8 cellular contexts compared by ENCODE assay signal in the genomic region with DNA sequence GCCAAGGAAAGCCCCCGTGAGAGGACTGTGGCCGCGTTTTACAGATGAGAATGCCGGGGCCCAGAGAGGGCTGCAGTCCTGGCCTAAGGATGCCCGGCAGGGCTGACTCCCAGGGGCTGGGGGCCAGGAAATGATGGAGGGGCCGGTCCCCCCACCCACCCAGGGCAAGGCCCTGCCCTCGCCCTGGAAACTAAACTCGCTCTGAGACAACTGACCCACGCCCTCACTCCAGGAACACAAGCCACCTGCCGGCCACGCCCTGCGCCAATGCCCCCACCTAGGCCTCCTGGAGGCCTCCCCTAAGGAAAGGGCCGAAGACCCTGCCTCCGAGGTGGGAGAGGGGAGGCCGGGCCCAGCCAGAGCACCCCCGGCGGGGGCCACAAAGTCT. TPM values are rescaled to one million over a fixed set of nuclear protein-coding genes. Genes with fewer than 3 reads are reported as not detected.
DNase-seq lines count a peak whose midpoint lies in the region; ATAC-seq and TF ChIP-seq lines count a peak whose summit lies in the region.

No MANE protein-coding gene starts in this region.

- peak overlapping the region; percentile 82 for H3K4me3 ChIP-seq in GM23248
- no peak overlapping the region for H3K4me3 ChIP-seq in hepatocyte

- no peak for TF ChIP-seq CTCF in hepatocyte (IDR thresholded peaks at IDR 0.05; ENCODE audit: poor library complexity)

- no peaks in the 10 kb centered on the region for H3K9me3 Mint-ChIP-seq in activated T-helper 17 cell treated with anti-CD3 and anti-CD28 coated beads, Interleukin-2, amount 50 U/mL, for 72 hours
- no peaks in the 10 kb centered on the region for H3K9me3 Mint-ChIP-seq in stimulated activated effector memory CD8-positive, alpha-beta T cell treated with anti-CD3 and anti-CD28 coated beads, Interleukin-12 subunit alpha, Interleukin-12 subunit beta, amount 100 ng/mL, for 72 hours

- H3K36me3 ChIP-seq in GM23248 (ENCODE audit: low read depth) (no peaks in the 10 kb centered on the region), hepatocyte (replicated peaks; ENCODE audit: insufficient read depth, low read depth) (no peaks in the 10 kb centered on the region)

- peak overlapping the region; percentile 95 for H3K27ac ChIP-seq in GM23248
- peak overlapping the region; percentile 98 for H3K27ac ChIP-seq in hepatocyte

- H2AFZ ChIP-seq in GM23248 (no peak overlapping the region), hepatocyte (no peak overlapping the region)

- peak; percentile 67 for DNase-seq in GM23248
- DNase-seq in hepatocyte (ENCODE audit: low spot score) = peak; percentile 51
- no peak for DNase-seq in stimulated activated effector memory CD8-positive, alpha-beta T cell treated with anti-CD3 and anti-CD28 coated beads, Interleukin-12 subunit alpha, Interleukin-12 subunit beta, amount 100 ng/mL, for 72 hours (ENCODE audit: low spot score in 2 of 2)
- DNase-seq in stimulated activated CD4-positive, alpha-beta T cell treated with anti-CD3 and anti-CD28 coated beads, Interleukin-4, amount 100 ng/mL, for 1 hour = no peak
- DNase-seq in DMS79 (lab: John Stamatoyannopoulos, UW) = no peak
- no peak for DNase-seq in KG1 (lab: John Stamatoyannopoulos, UW)
- no peak for DNase-seq in SKM-1 treated with dmso at 0.1 percent for 144 hours (lab: John Stamatoyannopoulos, UW; ENCODE audit: unreplicated experiment)

- H3K9me2 ChIP-seq in GM23248 (ENCODE audit: insufficient read depth) (no peaks in the 10 kb centered on the region), hepatocyte (replicated peaks; ENCODE audit: insufficient read depth) (no peaks in the 10 kb centered on the region)

- H3K27me3 Mint-ChIP-seq in activated T-helper 17 cell treated with anti-CD3 and anti-CD28 coated beads, Interleukin-2, amount 50 U/mL, for 72 hours = no peaks in the 10 kb centered on the region

- peak overlapping the region; percentile 43 for H3K27ac Mint-ChIP-seq in activated T-helper 17 cell treated with anti-CD3 and anti-CD28 coated beads, Interleukin-2, amount 50 U/mL, for 72 hours
- peak overlapping the region; percentile 93 for H3K27ac Mint-ChIP-seq in stimulated activated effector memory CD8-positive, alpha-beta T cell treated with anti-CD3 and anti-CD28 coated beads, Interleukin-12 subunit alpha, Interleukin-12 subunit beta, amount 100 ng/mL, for 72 hours

- H3K9me3 ChIP-seq in GM23248 (ENCODE audit: low read depth) (no peaks in the 10 kb centered on the region), hepatocyte (ENCODE audit: low read depth) (no peaks in the 10 kb centered on the region)

- WGBS in GM23248 (ENCODE audit: low coverage in 1 of 2, low lambda C conversion rate in 2 of 2, missing lambda C conversion rate in 2 of 2), 2 experiments = 6 to 8% methylated on average over 3 to 17 of the region's 17 CpGs
- WGBS in hepatocyte (ENCODE audit: low lambda C conversion rate, missing lambda C conversion rate) = 66% methylated on average over 14 of the region's 17 CpGs

- peaks cover 4% of the 10 kb centered on the region for H3K4me1 Mint-ChIP-seq in activated T-helper 17 cell treated with anti-CD3 and anti-CD28 coated beads, Interleukin-2, amount 50 U/mL, for 72 hours
- H3K4me1 Mint-ChIP-seq in stimulated activated effector memory CD8-positive, alpha-beta T cell treated with anti-CD3 and anti-CD28 coated beads, Interleukin-12 subunit alpha, Interleukin-12 subunit beta, amount 100 ng/mL, for 72 hours = peaks cover 59% of the 10 kb centered on the region

- H3K79me2 ChIP-seq in GM23248 (ENCODE audit: insufficient read depth) (peaks cover 100% of the 10 kb centered on the region), hepatocyte (peaks cover 96% of the 10 kb centered on the region)

- H4K20me1 ChIP-seq in GM23248 (ENCODE audit: insufficient read depth) (peaks cover 3% of the 10 kb centered on the region; the same call in 1 of the 2 replicates), hepatocyte (ENCODE audit: insufficient read depth, poor library complexity, severe bottlenecking) (peaks cover 82% of the 10 kb centered on the region)

- H3K4me2 ChIP-seq in GM23248 (ENCODE audit: unreplicated experiment) = peak overlapping the region; percentile 77
- H3K4me2 ChIP-seq in hepatocyte = peak overlapping the region; percentile 98

- H3K9ac ChIP-seq in GM23248 = peak overlapping the region; percentile 85

- H3K27me3 ChIP-seq in GM23248 (replicated peaks; ENCODE audit: insufficient read depth) = no peaks in the 10 kb centered on the region
- H3K27me3 ChIP-seq in hepatocyte = no peaks in the 10 kb centered on the region

- peaks cover 55% of the 10 kb centered on the region for H3K36me3 Mint-ChIP-seq in activated T-helper 17 cell treated with anti-CD3 and anti-CD28 coated beads, Interleukin-2, amount 50 U/mL, for 72 hours (ENCODE audit: low read depth)
- peaks cover 91% of the 10 kb centered on the region for H3K36me3 Mint-ChIP-seq in stimulated activated effector memory CD8-positive, alpha-beta T cell treated with anti-CD3 and anti-CD28 coated beads, Interleukin-12 subunit alpha, Interleukin-12 subunit beta, amount 100 ng/mL, for 72 hours

- H3K4me3 Mint-ChIP-seq in activated T-helper 17 cell treated with anti-CD3 and anti-CD28 coated beads, Interleukin-2, amount 50 U/mL, for 72 hours = peak overlapping the region; percentile 83
- H3K4me3 Mint-ChIP-seq in stimulated activated effector memory CD8-positive, alpha-beta T cell treated with anti-CD3 and anti-CD28 coated beads, Interleukin-12 subunit alpha, Interleukin-12 subunit beta, amount 100 ng/mL, for 72 hours = peak overlapping the region; percentile 89

- no peak for ATAC-seq in activated T-helper 17 cell treated with anti-CD3 and anti-CD28 coated beads, Interleukin-2, amount 50 U/mL, for 72 hours (replicated peaks)
- peak; percentile 19 for ATAC-seq in stimulated activated effector memory CD8-positive, alpha-beta T cell treated with anti-CD3 and anti-CD28 coated beads, Interleukin-12 subunit alpha, Interleukin-12 subunit beta, amount 100 ng/mL, for 72 hours

- H3K4me1 ChIP-seq in GM23248 (ENCODE audit: insufficient read depth) (peaks cover 51% of the 10 kb centered on the region), hepatocyte (ENCODE audit: insufficient read depth) (peaks cover 59% of the 10 kb centered on the region)

- in situ Hi-C loops in GM23248 (cut with MboI) = no loop called here

- H3F3A ChIP-seq in GM23248 (ENCODE audit: insufficient read depth) = peaks cover 21% of the 10 kb centered on the region

RNA-seq across cellular contexts. Expression of a gene that starts 7.2 kb away (rescaled TPM):
- 33.6 and 41.3 TPM in 2 replicates for total RNA-seq in GM23248 (2014; rRNA removed; shearing (Covaris generic))
- polyA plus RNA-seq in GM23248 (2016; fragmentation: Nextera tagmentation; extraction: Ambion mirVana) = 17.8 and 20.6 TPM in 2 replicates
- total RNA-seq in activated T-helper 17 cell treated with anti-CD3 and anti-CD28 coated beads, Interleukin-2, amount 50 U/mL, for 72 hours = 10 to 100 TPM; 38.5 to 41.3 TPM
- total RNA-seq in hepatocyte = 19.2 and 23.3 TPM in 2 replicates
- polyA plus RNA-seq in hepatocyte = 46.1 and 46.2 TPM in 2 replicates

RNA-seq across cellular contexts. Expression of a gene that starts 52.0 kb away (rescaled TPM):
- 16.8 and 21.0 TPM in 2 replicates for total RNA-seq in GM23248 (2014; rRNA removed; shearing (Covaris generic))
- polyA plus RNA-seq in GM23248 (2016; fragmentation: Nextera tagmentation; extraction: Ambion mirVana) (6.9 and 9.1 TPM in 2 replicates), hepatocyte (8.3 and 15.0 TPM in 2 replicates)
- total RNA-seq in activated T-helper 17 cell treated with anti-CD3 and anti-CD28 coated beads, Interleukin-2, amount 50 U/mL, for 72 hours = 10 to 100 TPM; 32.8 to 39.1 TPM
- 16.7 and 18.1 TPM in 2 replicates for total RNA-seq in hepatocyte

Comparison
In these comparisons a context has a peak if more than half of its experiments do, and no peak if none do; other contexts are left out.
1. DNase-seq: peak in GM23248 (single experiment) and hepatocyte (single experiment); none in stimulated activated effector memory CD8-positive, alpha-beta T cell treated with anti-CD3 and anti-CD28 coated beads, Interleukin-12 subunit alpha, Interleukin-12 subunit beta, amount 100 ng/mL, for 72 hours (0 of 2), stimulated activated CD4-positive, alpha-beta T cell treated with anti-CD3 and anti-CD28 coated beads, Interleukin-4, amount 100 ng/mL, for 1 hour (single experiment), DMS79 (single experiment), KG1 (single experiment) and SKM-1 treated with dmso at 0.1 percent for 144 hours (single experiment).